23 cellular contexts compared by ENCODE assay signal in the genomic region with DNA sequence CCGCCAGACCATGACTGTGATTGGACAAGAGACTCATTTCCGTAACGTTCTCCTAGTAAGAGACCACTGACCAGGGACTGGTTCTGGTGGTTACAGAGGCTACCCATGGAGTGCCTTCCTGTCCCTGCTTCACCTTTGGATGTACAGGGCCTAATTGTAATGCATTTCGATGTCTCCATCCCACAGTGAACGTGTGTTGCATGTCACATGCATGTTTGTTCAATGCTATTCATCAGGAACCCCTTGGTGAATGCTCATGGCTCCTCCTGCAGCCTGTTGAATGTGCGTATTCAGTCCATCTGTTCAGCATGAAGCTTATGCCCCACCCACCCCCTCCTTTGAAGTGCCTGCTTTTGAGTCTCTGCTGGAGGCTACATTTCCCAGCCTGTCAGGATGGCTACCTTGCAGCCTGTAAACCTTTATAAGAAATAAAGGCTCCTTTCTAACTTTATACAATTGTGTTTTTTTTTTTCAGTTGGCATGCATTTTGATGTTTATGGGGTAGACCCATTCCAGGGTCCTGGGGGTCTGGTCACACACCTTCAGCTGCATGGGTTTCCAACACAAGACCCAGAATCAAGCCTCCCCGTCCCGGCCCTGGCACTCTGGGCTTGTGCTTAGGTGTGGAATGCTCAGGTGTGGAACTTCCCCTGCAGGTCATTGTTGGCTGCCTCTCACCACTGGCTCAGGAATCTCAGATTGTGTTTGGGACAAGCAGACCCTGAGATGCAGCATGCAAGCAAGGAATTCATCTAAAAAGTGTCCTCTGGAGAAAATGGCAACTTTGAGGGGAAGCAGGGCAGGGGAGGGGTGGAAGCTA.
"Had no signal": no experiment of that assay in that cellular context is flagged by ENCODE, and none has a peak within 500 bp of the region (broad histone marks: within the 10 kb centered on the region; RNA-seq: fewer than 3 reads in every experiment).

No MANE protein-coding gene starts in this region.

- H3K36me3 ChIP-seq: colonic mucosa, neural progenitor cell, sigmoid colon, tibial nerve had no signal

- H3K27me3 ChIP-seq: colonic mucosa, neural progenitor cell, sigmoid colon, testis, tibial nerve had no signal

- H3K9me3 Mint-ChIP-seq: natural killer cell treated with Interleukin-12 subunit alpha and Interleukin-12 subunit beta and Interleukin-15 and Interleukin-18, amount 100 ng/mL, for 72 hours; stimulated activated naive B cell treated with anti-CD40 and anti-IgM and Interleukin-4, amounts not matched to agents 10 μg/mL and 1 μg/mL and 100 μg/mL, for 72 hours had no signal

- H3K4me1 Mint-ChIP-seq: stimulated activated naive B cell treated with anti-CD40 and anti-IgM and Interleukin-4, amounts not matched to agents 10 μg/mL and 1 μg/mL and 100 μg/mL, for 72 hours; stimulated activated naive CD8-positive, alpha-beta T cell treated with anti-CD3 and anti-CD28 coated beads, Interleukin-15, amount 100 ng/mL, for 72 hours had no signal

- H3K4me1 ChIP-seq: colonic mucosa, neural progenitor cell, parathyroid adenoma, psoas muscle, sigmoid colon, testis, tibial nerve had no signal

- H3K36me3 Mint-ChIP-seq: natural killer cell treated with Interleukin-12 subunit alpha and Interleukin-12 subunit beta and Interleukin-15 and Interleukin-18, amount 100 ng/mL, for 72 hours; neural progenitor cell; stimulated activated naive B cell treated with anti-CD40 and anti-IgM and Interleukin-4, amounts not matched to agents 10 μg/mL and 1 μg/mL and 100 μg/mL, for 72 hours had no signal

- H3K4me3 Mint-ChIP-seq: natural killer cell treated with Interleukin-12 subunit alpha and Interleukin-12 subunit beta and Interleukin-15 and Interleukin-18, amount 100 ng/mL, for 72 hours; neural progenitor cell; stimulated activated naive B cell treated with anti-CD40 and anti-IgM and Interleukin-4, amounts not matched to agents 10 μg/mL and 1 μg/mL and 100 μg/mL, for 72 hours; stimulated activated naive CD8-positive, alpha-beta T cell treated with anti-CD3 and anti-CD28 coated beads, Interleukin-15, amount 100 ng/mL, for 72 hours had no signal

- H3K27ac Mint-ChIP-seq: natural killer cell treated with Interleukin-12 subunit alpha and Interleukin-12 subunit beta and Interleukin-15 and Interleukin-18, amount 100 ng/mL, for 72 hours; neural progenitor cell; stimulated activated naive B cell treated with anti-CD40 and anti-IgM and Interleukin-4, amounts not matched to agents 10 μg/mL and 1 μg/mL and 100 μg/mL, for 72 hours; stimulated activated naive CD8-positive, alpha-beta T cell treated with anti-CD3 and anti-CD28 coated beads, Interleukin-15, amount 100 ng/mL, for 72 hours had no signal

- H3K27me3 Mint-ChIP-seq: stimulated activated naive CD8-positive, alpha-beta T cell treated with anti-CD3 and anti-CD28 coated beads, Interleukin-15, amount 100 ng/mL, for 72 hours had no signal

- DNase-seq: colonic mucosa; dermis blood vessel endothelial cell; foreskin melanocyte; hippocampal formation; left colon; left ventricle myocardium superior; mesenchymal stem cell; midbrain; occipital lobe; psoas muscle; retina; sigmoid colon; stimulated activated CD4-positive, alpha-beta T cell treated with anti-CD3 and anti-CD28 coated beads, Interleukin-2, amount 100 ng/mL, for 24 hours; stimulated activated CD4-positive, alpha-beta T cell treated with anti-CD3 and anti-CD28 coated beads, Interleukin-4, amount 100 ng/mL, for 4 hours; stimulated activated naive B cell treated with anti-CD40 and anti-IgM and Interleukin-4, amounts not matched to agents 10 μg/mL and 1 μg/mL and 100 μg/mL, for 72 hours; stimulated activated naive CD8-positive, alpha-beta T cell treated with anti-CD3 and anti-CD28 coated beads, Interleukin-15, amount 100 ng/mL, for 72 hours; testis had no signal

- H3K9me3 ChIP-seq: colonic mucosa, psoas muscle, testis had no signal

- H3K4me3 ChIP-seq: colonic mucosa, lung, neural progenitor cell, psoas muscle, sigmoid colon, skin epidermis, testis, tibial nerve had no signal

- H3K27ac ChIP-seq: colonic mucosa, neural progenitor cell, parathyroid adenoma, psoas muscle, sigmoid colon, skin epidermis, testis, tibial nerve had no signal
